In genomic region chr1:51519857-51520699, GRCh38 we compare ENCODE assay signal across 1 cellular context.
TF ChIP-seq lines count a peak whose summit lies in the region.

No MANE protein-coding gene starts in this region.

TF ChIP-seq in K562, 482 proteins besides CTCF, POLR2A, EP300 and RAD21 (continued from another document):
- TF ChIP-seq TAL1 (IDR thresholded peaks at IDR 0.05) (peak; percentile 40), BHLHE40 (IDR thresholded peaks at IDR 0.05; ENCODE audit: low read length) (peak; percentile 56; the same call in 1 of the 2 replicates), NEUROD1 (IDR thresholded peaks at IDR 0.05; ENCODE audit: borderline replicate concordance, low read depth, low read length, partially characterized antibody) (no peak), ETS2 (tag; IDR thresholded peaks at IDR 0.05; ENCODE audit: borderline replicate concordance, poor library complexity, severe bottlenecking) (no peak), ZBED1 (IDR thresholded peaks at IDR 0.05) (no peak), HNRNPLL (IDR thresholded peaks at IDR 0.05; ENCODE audit: low read depth, low read length, poor library complexity, severe bottlenecking) (peak; percentile 39), MBD2 (IDR thresholded peaks at IDR 0.05; ENCODE audit: borderline replicate concordance, low read depth) (peak; percentile 71), NBN (IDR thresholded peaks at IDR 0.05; ENCODE audit: low read depth) (peak; percentile 47), SMARCC2 (IDR thresholded peaks at IDR 0.05; ENCODE audit: low read depth) (peak; percentile 74; the same call in 1 of the 2 replicates), ZNF695 (CRISPR knock-in tag; IDR thresholded peaks at IDR 0.05) (peak; percentile 55; the same call in 1 of the 2 replicates), RB1 (IDR thresholded peaks at IDR 0.05; ENCODE audit: low read depth) (no peak), L3MBTL2 (IDR thresholded peaks at IDR 0.05) (peak; percentile 31), MAFF (IDR thresholded peaks at IDR 0.05; ENCODE audit: low read length) (peak; percentile 87; the same call in 1 of the 2 replicates), CBFA2T3 (IDR thresholded peaks at IDR 0.05) (peak; percentile 87), SRF (CRISPR knock-in tag; IDR thresholded peaks at IDR 0.05) (no peak), POLR2AphosphoS5 (IDR thresholded peaks at IDR 0.05; ENCODE audit: control insufficient read depth, insufficient read depth, low read depth, low read length) (peak; percentile 84; the same call in 1 of the 2 replicates), ZNF324 (CRISPR knock-in tag; IDR thresholded peaks at IDR 0.05) (0 out of 2 replicates have a peak, but pooled peaks have one; percentile 7), TBP (optimal IDR thresholded peaks at IDR 0.05; ENCODE audit: low read depth, low read length) (peak; percentile 73), SMAD1 (IDR thresholded peaks at IDR 0.05; ENCODE audit: low read depth, low read length, partially characterized antibody) (peak; percentile 13), EHMT2 (IDR thresholded peaks at IDR 0.05) (peak; percentile 65; the same call in 1 of the 2 replicates), PYGO2 (tag; IDR thresholded peaks at IDR 0.05) (no peak), MAFG (tag; conservative IDR thresholded peaks at IDR 0.05) (peak; percentile 85), CREM (IDR thresholded peaks at IDR 0.05; ENCODE audit: low read depth) (peak; percentile 75), GTF2F1 (IDR thresholded peaks at IDR 0.05; ENCODE audit: low read depth, low read length) (peak; percentile 41; the same call in 1 of the 2 replicates), ARID2 (IDR thresholded peaks at IDR 0.05) (no peak), GATAD2A (IDR thresholded peaks at IDR 0.05) (peak; percentile 56; the same call in 1 of the 2 replicates), TOE1 (IDR thresholded peaks at IDR 0.05; ENCODE audit: borderline replicate concordance) (no peak), TOE1 (CRISPR knock-in tag; IDR thresholded peaks at IDR 0.05; ENCODE audit: borderline replicate concordance, low read depth) (no peak), ZNF644 (tag; IDR thresholded peaks at IDR 0.05; ENCODE audit: low read depth) (peak; percentile 42; the same call in 1 of the 2 replicates), ZNF23 (CRISPR knock-in tag; IDR thresholded peaks at IDR 0.05) (0 out of 2 replicates have a peak, but pooled peaks have one; percentile 28), ZNF212 (CRISPR knock-in tag; IDR thresholded peaks at IDR 0.05) (no peak; the same call in 1 of the 2 replicates), MAZ (CRISPR knock-in tag; conservative IDR thresholded peaks at IDR 0.05 in 1 of 2, IDR thresholded peaks at IDR 0.05 in 1 of 2) (no peak; a peak in 1 of 4 replicates), POLR2G (IDR thresholded peaks at IDR 0.05; ENCODE audit: low read depth, low read length) (no peak), ARNT (IDR thresholded peaks at IDR 0.05) (peak in 1 of 2 experiments; percentile 12; a peak in 3 of 4 replicates), MYNN (IDR thresholded peaks at IDR 0.05) (peak; percentile 63; the same call in 1 of the 2 replicates), MYNN (CRISPR knock-in tag; IDR thresholded peaks at IDR 0.05) (no peak), JUNB (CRISPR knock-in tag; conservative IDR thresholded peaks at IDR 0.05) (peak; percentile 78; the same call in 1 of the 2 replicates), FOS (IDR thresholded peaks at IDR 0.05; ENCODE audit: extremely low read depth, insufficient read length) (peak; percentile 51), RHOXF2B (CRISPR knock-in tag; conservative IDR thresholded peaks at IDR 0.05) (no peak), EGR1 (conservative IDR thresholded peaks at IDR 0.05) (peak; percentile 13; the same call in 1 of the 2 replicates), FOXK2 (conservative IDR thresholded peaks at IDR 0.05 in 1 of 2, IDR thresholded peaks at IDR 0.05 in 1 of 2; ENCODE audit: low read depth in 2 of 2) (0 out of 4 replicates have a peak, but pooled peaks of 1 of the 2 experiments have one; percentile 17), MNT (conservative IDR thresholded peaks at IDR 0.05) (peak; percentile 31 to 66; a peak in 3 of 4 replicates), CTBP1 (IDR thresholded peaks at IDR 0.05; ENCODE audit: borderline replicate concordance) (peak; percentile 68), SMC3 (conservative IDR thresholded peaks at IDR 0.05; ENCODE audit: insufficient read depth, low read depth, low read length) (0 out of 2 replicates have a peak, but pooled peaks have one; percentile 4), XRCC5 (IDR thresholded peaks at IDR 0.05; ENCODE audit: low read depth, low read length) (0 out of 2 replicates have a peak, but pooled peaks have one; percentile 21), CHD4 (IDR thresholded peaks at IDR 0.05; ENCODE audit: insufficient read depth, insufficient replicate concordance, low read depth, low read length, poor library complexity, severe bottlenecking) (peak; percentile 89), CBFA2T2 (conservative IDR thresholded peaks at IDR 0.05) (peak; percentile 59), MLLT1 (IDR thresholded peaks at IDR 0.05) (0 out of 4 replicates have a peak, but pooled peaks of 1 of the 2 experiments have one; percentile 57), ATF1 (CRISPR knock-in tag; IDR thresholded peaks at IDR 0.05) (no peak), ATF1 (tag; IDR thresholded peaks at IDR 0.05) (peak; percentile 60)
- TF ChIP-seq, protein P1, sequence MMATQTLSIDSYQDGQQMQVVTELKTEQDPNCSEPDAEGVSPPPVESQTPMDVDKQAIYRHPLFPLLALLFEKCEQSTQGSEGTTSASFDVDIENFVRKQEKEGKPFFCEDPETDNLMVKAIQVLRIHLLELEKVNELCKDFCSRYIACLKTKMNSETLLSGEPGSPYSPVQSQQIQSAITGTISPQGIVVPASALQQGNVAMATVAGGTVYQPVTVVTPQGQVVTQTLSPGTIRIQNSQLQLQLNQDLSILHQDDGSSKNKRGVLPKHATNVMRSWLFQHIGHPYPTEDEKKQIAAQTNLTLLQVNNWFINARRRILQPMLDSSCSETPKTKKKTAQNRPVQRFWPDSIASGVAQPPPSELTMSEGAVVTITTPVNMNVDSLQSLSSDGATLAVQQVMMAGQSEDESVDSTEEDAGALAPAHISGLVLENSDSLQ (IDR thresholded peaks at IDR 0.05) = 0 out of 2 replicates have a peak, but pooled peaks have one; percentile 16
- TF ChIP-seq, protein P2, sequence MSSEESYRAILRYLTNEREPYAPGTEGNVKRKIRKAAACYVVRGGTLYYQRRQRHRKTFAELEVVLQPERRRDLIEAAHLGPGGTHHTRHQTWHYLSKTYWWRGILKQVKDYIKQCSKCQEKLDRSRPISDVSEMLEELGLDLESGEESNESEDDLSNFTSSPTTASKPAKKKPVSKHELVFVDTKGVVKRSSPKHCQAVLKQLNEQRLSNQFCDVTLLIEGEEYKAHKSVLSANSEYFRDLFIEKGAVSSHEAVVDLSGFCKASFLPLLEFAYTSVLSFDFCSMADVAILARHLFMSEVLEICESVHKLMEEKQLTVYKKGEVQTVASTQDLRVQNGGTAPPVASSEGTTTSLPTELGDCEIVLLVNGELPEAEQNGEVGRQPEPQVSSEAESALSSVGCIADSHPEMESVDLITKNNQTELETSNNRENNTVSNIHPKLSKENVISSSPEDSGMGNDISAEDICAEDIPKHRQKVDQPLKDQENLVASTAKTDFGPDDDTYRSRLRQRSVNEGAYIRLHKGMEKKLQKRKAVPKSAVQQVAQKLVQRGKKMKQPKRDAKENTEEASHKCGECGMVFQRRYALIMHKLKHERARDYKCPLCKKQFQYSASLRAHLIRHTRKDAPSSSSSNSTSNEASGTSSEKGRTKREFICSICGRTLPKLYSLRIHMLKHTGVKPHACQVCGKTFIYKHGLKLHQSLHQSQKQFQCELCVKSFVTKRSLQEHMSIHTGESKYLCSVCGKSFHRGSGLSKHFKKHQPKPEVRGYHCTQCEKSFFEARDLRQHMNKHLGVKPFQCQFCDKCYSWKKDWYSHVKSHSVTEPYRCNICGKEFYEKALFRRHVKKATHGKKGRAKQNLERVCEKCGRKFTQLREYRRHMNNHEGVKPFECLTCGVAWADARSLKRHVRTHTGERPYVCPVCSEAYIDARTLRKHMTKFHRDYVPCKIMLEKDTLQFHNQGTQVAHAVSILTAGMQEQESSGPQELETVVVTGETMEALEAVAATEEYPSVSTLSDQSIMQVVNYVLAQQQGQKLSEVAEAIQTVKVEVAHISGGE (CRISPR knock-in tag; IDR thresholded peaks at IDR 0.05) = peak in 1 of 3 experiments; percentile 60; a peak in 1 of 6 replicates
- TF ChIP-seq, protein P3, sequence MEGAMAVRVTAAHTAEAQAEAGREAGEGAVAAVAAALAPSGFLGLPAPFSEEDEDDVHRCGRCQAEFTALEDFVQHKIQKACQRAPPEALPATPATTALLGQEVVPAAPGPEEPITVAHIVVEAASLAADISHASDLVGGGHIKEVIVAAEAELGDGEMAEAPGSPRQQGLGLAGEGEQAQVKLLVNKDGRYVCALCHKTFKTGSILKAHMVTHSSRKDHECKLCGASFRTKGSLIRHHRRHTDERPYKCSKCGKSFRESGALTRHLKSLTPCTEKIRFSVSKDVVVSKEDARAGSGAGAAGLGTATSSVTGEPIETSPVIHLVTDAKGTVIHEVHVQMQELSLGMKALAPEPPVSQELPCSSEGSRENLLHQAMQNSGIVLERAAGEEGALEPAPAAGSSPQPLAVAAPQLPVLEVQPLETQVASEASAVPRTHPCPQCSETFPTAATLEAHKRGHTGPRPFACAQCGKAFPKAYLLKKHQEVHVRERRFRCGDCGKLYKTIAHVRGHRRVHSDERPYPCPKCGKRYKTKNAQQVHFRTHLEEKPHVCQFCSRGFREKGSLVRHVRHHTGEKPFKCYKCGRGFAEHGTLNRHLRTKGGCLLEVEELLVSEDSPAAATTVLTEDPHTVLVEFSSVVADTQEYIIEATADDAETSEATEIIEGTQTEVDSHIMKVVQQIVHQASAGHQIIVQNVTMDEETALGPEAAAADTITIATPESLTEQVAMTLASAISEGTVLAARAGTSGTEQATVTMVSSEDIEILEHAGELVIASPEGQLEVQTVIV (CRISPR knock-in tag; IDR thresholded peaks at IDR 0.05; ENCODE audit: borderline replicate concordance) = peak; percentile 58; the same call in 1 of the 2 replicates
- TF ChIP-seq, protein P4, sequence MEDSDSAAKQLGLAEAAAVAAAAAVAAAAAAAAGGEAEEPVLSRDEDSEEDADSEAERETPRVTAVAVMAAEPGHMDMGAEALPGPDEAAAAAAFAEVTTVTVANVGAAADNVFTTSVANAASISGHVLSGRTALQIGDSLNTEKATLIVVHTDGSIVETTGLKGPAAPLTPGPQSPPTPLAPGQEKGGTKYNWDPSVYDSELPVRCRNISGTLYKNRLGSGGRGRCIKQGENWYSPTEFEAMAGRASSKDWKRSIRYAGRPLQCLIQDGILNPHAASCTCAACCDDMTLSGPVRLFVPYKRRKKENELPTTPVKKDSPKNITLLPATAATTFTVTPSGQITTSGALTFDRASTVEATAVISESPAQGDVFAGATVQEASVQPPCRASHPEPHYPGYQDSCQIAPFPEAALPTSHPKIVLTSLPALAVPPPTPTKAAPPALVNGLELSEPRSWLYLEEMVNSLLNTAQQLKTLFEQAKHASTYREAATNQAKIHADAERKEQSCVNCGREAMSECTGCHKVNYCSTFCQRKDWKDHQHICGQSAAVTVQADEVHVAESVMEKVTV (CRISPR knock-in tag; IDR thresholded peaks at IDR 0.05) = peak; percentile 49
- TF ChIP-seq, protein P5, sequence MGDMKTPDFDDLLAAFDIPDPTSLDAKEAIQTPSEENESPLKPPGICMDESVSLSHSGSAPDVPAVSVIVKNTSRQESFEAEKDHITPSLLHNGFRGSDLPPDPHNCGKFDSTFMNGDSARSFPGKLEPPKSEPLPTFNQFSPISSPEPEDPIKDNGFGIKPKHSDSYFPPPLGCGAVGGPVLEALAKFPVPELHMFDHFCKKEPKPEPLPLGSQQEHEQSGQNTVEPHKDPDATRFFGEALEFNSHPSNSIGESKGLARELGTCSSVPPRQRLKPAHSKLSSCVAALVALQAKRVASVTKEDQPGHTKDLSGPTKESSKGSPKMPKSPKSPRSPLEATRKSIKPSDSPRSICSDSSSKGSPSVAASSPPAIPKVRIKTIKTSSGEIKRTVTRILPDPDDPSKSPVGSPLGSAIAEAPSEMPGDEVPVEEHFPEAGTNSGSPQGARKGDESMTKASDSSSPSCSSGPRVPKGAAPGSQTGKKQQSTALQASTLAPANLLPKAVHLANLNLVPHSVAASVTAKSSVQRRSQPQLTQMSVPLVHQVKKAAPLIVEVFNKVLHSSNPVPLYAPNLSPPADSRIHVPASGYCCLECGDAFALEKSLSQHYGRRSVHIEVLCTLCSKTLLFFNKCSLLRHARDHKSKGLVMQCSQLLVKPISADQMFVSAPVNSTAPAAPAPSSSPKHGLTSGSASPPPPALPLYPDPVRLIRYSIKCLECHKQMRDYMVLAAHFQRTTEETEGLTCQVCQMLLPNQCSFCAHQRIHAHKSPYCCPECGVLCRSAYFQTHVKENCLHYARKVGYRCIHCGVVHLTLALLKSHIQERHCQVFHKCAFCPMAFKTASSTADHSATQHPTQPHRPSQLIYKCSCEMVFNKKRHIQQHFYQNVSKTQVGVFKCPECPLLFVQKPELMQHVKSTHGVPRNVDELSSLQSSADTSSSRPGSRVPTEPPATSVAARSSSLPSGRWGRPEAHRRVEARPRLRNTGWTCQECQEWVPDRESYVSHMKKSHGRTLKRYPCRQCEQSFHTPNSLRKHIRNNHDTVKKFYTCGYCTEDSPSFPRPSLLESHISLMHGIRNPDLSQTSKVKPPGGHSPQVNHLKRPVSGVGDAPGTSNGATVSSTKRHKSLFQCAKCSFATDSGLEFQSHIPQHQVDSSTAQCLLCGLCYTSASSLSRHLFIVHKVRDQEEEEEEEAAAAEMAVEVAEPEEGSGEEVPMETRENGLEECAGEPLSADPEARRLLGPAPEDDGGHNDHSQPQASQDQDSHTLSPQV (IDR thresholded peaks at IDR 0.05) = peak; percentile 67
